ENCODE assay signal across 2 cellular contexts in the genomic region with DNA sequence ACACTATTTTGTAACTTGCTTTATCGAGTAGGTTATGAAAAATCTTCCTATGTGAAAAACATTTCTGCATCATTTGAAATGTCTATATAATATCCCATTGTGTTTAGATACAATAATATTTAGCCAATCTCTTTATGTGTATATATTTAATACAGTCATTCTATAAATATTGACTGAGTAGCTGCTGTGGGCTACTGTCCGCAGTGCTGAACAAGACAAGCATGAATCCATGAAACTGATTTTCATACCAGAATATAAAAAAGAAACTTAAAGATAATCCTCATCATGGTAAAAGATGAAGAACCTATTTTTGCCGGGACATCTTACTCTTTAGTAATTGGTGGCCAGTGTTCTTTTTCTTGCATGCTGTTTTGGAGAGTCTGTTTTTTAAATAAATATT.
TF ChIP-seq lines count a peak whose summit lies in the region.

No MANE protein-coding gene starts in this region.

TF ChIP-seq in SK-N-SH, 30 proteins besides CTCF, POLR2A, EP300 and RAD21:
- TF ChIP-seq REST (IDR thresholded peaks at IDR 0.05; ENCODE audit: low read depth, low read length) (peak; percentile 86), ZBTB33 (IDR thresholded peaks at IDR 0.05; ENCODE audit: borderline replicate concordance, low read depth) (no peak)

TF ChIP-seq in SK-N-SH treated with all-trans-retinoic acid at 6 μM for 48 hours, 23 proteins besides CTCF, POLR2A, EP300 and RAD21 (continued from another document):
- TF ChIP-seq, protein P1, sequence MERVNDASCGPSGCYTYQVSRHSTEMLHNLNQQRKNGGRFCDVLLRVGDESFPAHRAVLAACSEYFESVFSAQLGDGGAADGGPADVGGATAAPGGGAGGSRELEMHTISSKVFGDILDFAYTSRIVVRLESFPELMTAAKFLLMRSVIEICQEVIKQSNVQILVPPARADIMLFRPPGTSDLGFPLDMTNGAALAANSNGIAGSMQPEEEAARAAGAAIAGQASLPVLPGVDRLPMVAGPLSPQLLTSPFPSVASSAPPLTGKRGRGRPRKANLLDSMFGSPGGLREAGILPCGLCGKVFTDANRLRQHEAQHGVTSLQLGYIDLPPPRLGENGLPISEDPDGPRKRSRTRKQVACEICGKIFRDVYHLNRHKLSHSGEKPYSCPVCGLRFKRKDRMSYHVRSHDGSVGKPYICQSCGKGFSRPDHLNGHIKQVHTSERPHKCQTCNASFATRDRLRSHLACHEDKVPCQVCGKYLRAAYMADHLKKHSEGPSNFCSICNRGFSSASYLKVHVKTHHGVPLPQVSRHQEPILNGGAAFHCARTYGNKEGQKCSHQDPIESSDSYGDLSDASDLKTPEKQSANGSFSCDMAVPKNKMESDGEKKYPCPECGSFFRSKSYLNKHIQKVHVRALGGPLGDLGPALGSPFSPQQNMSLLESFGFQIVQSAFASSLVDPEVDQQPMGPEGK (CRISPR knock-in tag; IDR thresholded peaks at IDR 0.05; ENCODE audit: borderline replicate concordance): no peak
- TF ChIP-seq GLIS3 (CRISPR knock-in tag; IDR thresholded peaks at IDR 0.05) (no peak), ARNTL (CRISPR knock-in tag; IDR thresholded peaks at IDR 0.05; ENCODE audit: borderline replicate concordance, low read depth) (no peak), OSR1 (CRISPR knock-in tag; IDR thresholded peaks at IDR 0.05) (no peak), SNAI2 (CRISPR knock-in tag; IDR thresholded peaks at IDR 0.05) (no peak), CSDC2 (CRISPR knock-in tag; IDR thresholded peaks at IDR 0.05) (no peak), ISL1 (CRISPR knock-in tag; IDR thresholded peaks at IDR 0.05) (no peak), ZNF565 (CRISPR knock-in tag; conservative IDR thresholded peaks at IDR 0.05; ENCODE audit: low read depth) (no peak), ZNF8 (CRISPR knock-in tag; IDR thresholded peaks at IDR 0.05) (no peak), RARB (CRISPR knock-in tag; IDR thresholded peaks at IDR 0.05) (no peak), TOX (CRISPR knock-in tag; IDR thresholded peaks at IDR 0.05; ENCODE audit: borderline replicate concordance) (no peak)
- TF ChIP-seq, protein P2, sequence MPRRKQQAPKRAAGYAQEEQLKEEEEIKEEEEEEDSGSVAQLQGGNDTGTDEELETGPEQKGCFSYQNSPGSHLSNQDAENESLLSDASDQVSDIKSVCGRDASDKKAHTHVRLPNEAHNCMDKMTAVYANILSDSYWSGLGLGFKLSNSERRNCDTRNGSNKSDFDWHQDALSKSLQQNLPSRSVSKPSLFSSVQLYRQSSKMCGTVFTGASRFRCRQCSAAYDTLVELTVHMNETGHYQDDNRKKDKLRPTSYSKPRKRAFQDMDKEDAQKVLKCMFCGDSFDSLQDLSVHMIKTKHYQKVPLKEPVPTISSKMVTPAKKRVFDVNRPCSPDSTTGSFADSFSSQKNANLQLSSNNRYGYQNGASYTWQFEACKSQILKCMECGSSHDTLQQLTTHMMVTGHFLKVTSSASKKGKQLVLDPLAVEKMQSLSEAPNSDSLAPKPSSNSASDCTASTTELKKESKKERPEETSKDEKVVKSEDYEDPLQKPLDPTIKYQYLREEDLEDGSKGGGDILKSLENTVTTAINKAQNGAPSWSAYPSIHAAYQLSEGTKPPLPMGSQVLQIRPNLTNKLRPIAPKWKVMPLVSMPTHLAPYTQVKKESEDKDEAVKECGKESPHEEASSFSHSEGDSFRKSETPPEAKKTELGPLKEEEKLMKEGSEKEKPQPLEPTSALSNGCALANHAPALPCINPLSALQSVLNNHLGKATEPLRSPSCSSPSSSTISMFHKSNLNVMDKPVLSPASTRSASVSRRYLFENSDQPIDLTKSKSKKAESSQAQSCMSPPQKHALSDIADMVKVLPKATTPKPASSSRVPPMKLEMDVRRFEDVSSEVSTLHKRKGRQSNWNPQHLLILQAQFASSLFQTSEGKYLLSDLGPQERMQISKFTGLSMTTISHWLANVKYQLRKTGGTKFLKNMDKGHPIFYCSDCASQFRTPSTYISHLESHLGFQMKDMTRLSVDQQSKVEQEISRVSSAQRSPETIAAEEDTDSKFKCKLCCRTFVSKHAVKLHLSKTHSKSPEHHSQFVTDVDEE (CRISPR knock-in tag; IDR thresholded peaks at IDR 0.05): no peak
- TF ChIP-seq, protein P3, sequence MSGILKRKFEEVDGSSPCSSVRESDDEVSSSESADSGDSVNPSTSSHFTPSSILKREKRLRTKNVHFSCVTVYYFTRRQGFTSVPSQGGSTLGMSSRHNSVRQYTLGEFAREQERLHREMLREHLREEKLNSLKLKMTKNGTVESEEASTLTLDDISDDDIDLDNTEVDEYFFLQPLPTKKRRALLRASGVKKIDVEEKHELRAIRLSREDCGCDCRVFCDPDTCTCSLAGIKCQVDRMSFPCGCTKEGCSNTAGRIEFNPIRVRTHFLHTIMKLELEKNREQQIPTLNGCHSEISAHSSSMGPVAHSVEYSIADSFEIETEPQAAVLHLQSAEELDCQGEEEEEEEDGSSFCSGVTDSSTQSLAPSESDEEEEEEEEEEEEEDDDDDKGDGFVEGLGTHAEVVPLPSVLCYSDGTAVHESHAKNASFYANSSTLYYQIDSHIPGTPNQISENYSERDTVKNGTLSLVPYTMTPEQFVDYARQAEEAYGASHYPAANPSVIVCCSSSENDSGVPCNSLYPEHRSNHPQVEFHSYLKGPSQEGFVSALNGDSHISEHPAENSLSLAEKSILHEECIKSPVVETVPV (CRISPR knock-in tag; IDR thresholded peaks at IDR 0.05): no peak
- TF ChIP-seq, protein P4, sequence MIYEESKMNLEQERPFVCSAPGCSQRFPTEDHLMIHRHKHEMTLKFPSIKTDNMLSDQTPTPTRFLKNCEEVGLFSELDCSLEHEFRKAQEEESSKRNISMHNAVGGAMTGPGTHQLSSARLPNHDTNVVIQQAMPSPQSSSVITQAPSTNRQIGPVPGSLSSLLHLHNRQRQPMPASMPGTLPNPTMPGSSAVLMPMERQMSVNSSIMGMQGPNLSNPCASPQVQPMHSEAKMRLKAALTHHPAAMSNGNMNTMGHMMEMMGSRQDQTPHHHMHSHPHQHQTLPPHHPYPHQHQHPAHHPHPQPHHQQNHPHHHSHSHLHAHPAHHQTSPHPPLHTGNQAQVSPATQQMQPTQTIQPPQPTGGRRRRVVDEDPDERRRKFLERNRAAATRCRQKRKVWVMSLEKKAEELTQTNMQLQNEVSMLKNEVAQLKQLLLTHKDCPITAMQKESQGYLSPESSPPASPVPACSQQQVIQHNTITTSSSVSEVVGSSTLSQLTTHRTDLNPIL (CRISPR knock-in tag; IDR thresholded peaks at IDR 0.05; ENCODE audit: low read depth): no peak
